ENCODE assay signal across 17 cellular contexts in the genomic region with DNA sequence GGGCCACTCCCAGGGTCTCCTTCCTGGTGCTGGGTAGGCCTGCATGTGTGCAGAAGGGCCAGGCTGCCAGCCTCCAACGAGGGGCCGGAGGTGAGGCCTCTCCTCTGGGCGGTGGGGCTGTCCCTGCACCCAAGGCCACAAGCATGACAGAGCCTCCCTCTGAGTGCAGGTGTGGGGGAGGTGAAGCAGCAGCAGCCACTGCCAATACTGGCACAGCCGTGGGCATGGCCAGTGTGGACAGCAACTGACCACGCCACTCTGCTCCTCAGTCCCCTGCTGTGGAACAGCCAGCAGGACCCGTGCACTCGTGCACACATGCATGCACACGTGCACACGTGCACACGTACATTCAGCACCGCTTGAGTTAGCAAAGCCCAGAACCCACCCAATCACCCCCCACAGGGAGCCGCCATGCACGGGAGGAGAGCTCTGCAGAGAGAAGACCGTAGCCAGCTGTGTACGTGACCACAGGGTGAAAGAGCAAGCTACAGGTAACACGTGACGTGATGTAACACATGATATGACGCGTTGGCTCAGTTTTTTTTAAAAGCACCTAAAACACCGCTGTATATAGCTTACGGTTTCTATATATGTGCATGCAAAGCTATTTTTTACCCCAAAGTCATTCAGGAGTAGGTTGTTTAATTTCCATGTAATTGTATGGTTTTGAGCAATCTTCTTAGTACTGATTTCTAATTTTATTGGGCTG. TPM values are rescaled to one million over a fixed set of nuclear protein-coding genes. Genes with fewer than 3 reads are reported as not detected.
"Had no signal": no experiment of that assay in that cellular context is flagged by ENCODE, and none has a peak within 500 bp of the region (broad histone marks: within the 10 kb centered on the region; RNA-seq: fewer than 3 reads in every experiment).

No MANE protein-coding gene starts in this region.

- H3K27ac ChIP-seq: brain microvascular endothelial cell, foreskin keratinocyte, psoas muscle, thyroid gland, vagina had no signal

- H3K27me3 ChIP-seq: brain microvascular endothelial cell, foreskin keratinocyte, thyroid gland, vagina had no signal

- ATAC-seq: activated T-cell treated with anti-CD3 and anti-CD28 coated beads, Interleukin-2, amount 50 U/mL, for 72 hours; foreskin keratinocyte; psoas muscle; stimulated activated memory B cell treated with anti-CD40 and anti-IgM and Interleukin-4, amounts not matched to agents 10 μg/mL and 1 μg/mL and 100 μg/mL, for 72 hours had no signal

- H3K36me3 Mint-ChIP-seq: activated naive CD8-positive, alpha-beta T cell treated with anti-CD3 and anti-CD28 coated beads, Interleukin-2, amount 10 ng/mL, durations not matched to agents 7 days and 5 days; natural killer cell treated with Interleukin-12 subunit alpha and Interleukin-12 subunit beta and Interleukin-15 and Interleukin-18, amount 100 ng/mL, for 72 hours; stimulated activated memory B cell treated with anti-CD40 and anti-IgM and Interleukin-4, amounts not matched to agents 10 μg/mL and 1 μg/mL and 100 μg/mL, for 72 hours had no signal

- H3K4me1 ChIP-seq: foreskin keratinocyte, psoas muscle, thyroid gland had no signal

- H3K36me3 ChIP-seq: brain microvascular endothelial cell, thyroid gland, vagina had no signal

- H3K4me3 ChIP-seq: psoas muscle, thyroid gland, vagina had no signal

- H3K4me1 Mint-ChIP-seq: activated CD4-positive, alpha-beta T cell treated with anti-CD3 and anti-CD28 coated beads, Interleukin-2, amount 10 ng/mL, durations not matched to agents 7 days and 5 days; activated naive CD8-positive, alpha-beta T cell treated with anti-CD3 and anti-CD28 coated beads, Interleukin-2, amount 10 ng/mL, durations not matched to agents 7 days and 5 days; stimulated activated memory B cell treated with anti-CD40 and anti-IgM and Interleukin-4, amounts not matched to agents 10 μg/mL and 1 μg/mL and 100 μg/mL, for 72 hours had no signal

- H3K27ac Mint-ChIP-seq: activated CD4-positive, alpha-beta T cell treated with anti-CD3 and anti-CD28 coated beads, Interleukin-2, amount 10 ng/mL, durations not matched to agents 7 days and 5 days; activated naive CD8-positive, alpha-beta T cell treated with anti-CD3 and anti-CD28 coated beads, Interleukin-2, amount 10 ng/mL, durations not matched to agents 7 days and 5 days; activated T-cell treated with anti-CD3 and anti-CD28 coated beads, Interleukin-2, amount 50 U/mL, for 72 hours; natural killer cell treated with Interleukin-12 subunit alpha and Interleukin-12 subunit beta and Interleukin-15 and Interleukin-18, amount 100 ng/mL, for 72 hours; stimulated activated memory B cell treated with anti-CD40 and anti-IgM and Interleukin-4, amounts not matched to agents 10 μg/mL and 1 μg/mL and 100 μg/mL, for 72 hours had no signal

- H3K9me3 Mint-ChIP-seq: activated CD4-positive, alpha-beta T cell treated with anti-CD3 and anti-CD28 coated beads, Interleukin-2, amount 10 ng/mL, durations not matched to agents 7 days and 5 days; activated naive CD8-positive, alpha-beta T cell treated with anti-CD3 and anti-CD28 coated beads, Interleukin-2, amount 10 ng/mL, durations not matched to agents 7 days and 5 days; activated T-cell treated with anti-CD3 and anti-CD28 coated beads, Interleukin-2, amount 50 U/mL, for 72 hours; natural killer cell treated with Interleukin-12 subunit alpha and Interleukin-12 subunit beta and Interleukin-15 and Interleukin-18, amount 100 ng/mL, for 72 hours; stimulated activated memory B cell treated with anti-CD40 and anti-IgM and Interleukin-4, amounts not matched to agents 10 μg/mL and 1 μg/mL and 100 μg/mL, for 72 hours had no signal

- H3K27me3 Mint-ChIP-seq: activated CD4-positive, alpha-beta T cell treated with anti-CD3 and anti-CD28 coated beads, Interleukin-2, amount 10 ng/mL, durations not matched to agents 7 days and 5 days; activated naive CD8-positive, alpha-beta T cell treated with anti-CD3 and anti-CD28 coated beads, Interleukin-2, amount 10 ng/mL, durations not matched to agents 7 days and 5 days; natural killer cell treated with Interleukin-12 subunit alpha and Interleukin-12 subunit beta and Interleukin-15 and Interleukin-18, amount 100 ng/mL, for 72 hours had no signal

- H3K4me3 Mint-ChIP-seq: activated CD4-positive, alpha-beta T cell treated with anti-CD3 and anti-CD28 coated beads, Interleukin-2, amount 10 ng/mL, durations not matched to agents 7 days and 5 days; activated naive CD8-positive, alpha-beta T cell treated with anti-CD3 and anti-CD28 coated beads, Interleukin-2, amount 10 ng/mL, durations not matched to agents 7 days and 5 days; activated T-cell treated with anti-CD3 and anti-CD28 coated beads, Interleukin-2, amount 50 U/mL, for 72 hours; natural killer cell treated with Interleukin-12 subunit alpha and Interleukin-12 subunit beta and Interleukin-15 and Interleukin-18, amount 100 ng/mL, for 72 hours; stimulated activated memory B cell treated with anti-CD40 and anti-IgM and Interleukin-4, amounts not matched to agents 10 μg/mL and 1 μg/mL and 100 μg/mL, for 72 hours had no signal

- H3K9me3 ChIP-seq: psoas muscle, thyroid gland, vagina had no signal

- DNase-seq: activated CD4-positive, alpha-beta T cell treated with anti-CD3 and anti-CD28 coated beads, Interleukin-2, amount 10 ng/mL, durations not matched to agents 7 days and 5 days; activated CD4-positive, CD25-positive, alpha-beta regulatory T cell; activated naive CD8-positive, alpha-beta T cell treated with anti-CD3 and anti-CD28 coated beads, Interleukin-2, amount 10 ng/mL, durations not matched to agents 7 days and 5 days; activated T-cell treated with anti-CD3 and anti-CD28 coated beads, Interleukin-2, amount 50 U/mL, for 72 hours; anterior cingulate cortex; brain microvascular endothelial cell; effector CD8-positive, alpha-beta T cell; foreskin keratinocyte; mammary epithelial cell; psoas muscle; stimulated activated CD4-positive, alpha-beta T cell treated with anti-CD3 and anti-CD28 coated beads, Interleukin-12 subunit alpha, Interleukin-12 subunit beta, amount 100 ng/mL, for 4 hours; stimulated activated CD4-positive, alpha-beta T cell treated with anti-CD3 and anti-CD28 coated beads, Interleukin-2, amount 100 ng/mL, for 48 hours; thyroid gland had no signal

RNA-seq across cellular contexts. Expression of gene PAPOLB, which starts 23.1 kb away (rescaled TPM):
- total RNA-seq: activated naive CD8-positive, alpha-beta T cell treated with anti-CD3 and anti-CD28 coated beads, Interleukin-2, amount 10 ng/mL, durations not matched to agents 7 days and 5 days; foreskin keratinocyte; T-helper 2 cell treated with Interferon-gamma antibody and Interleukin-4, amounts not matched to agents 100 ng/mL and 5 ng/mL, for 36 hours; vagina had no signal
